ENCODE assay signal across 1 cellular context in genomic region chr14:69941768-69942742, GRCh38.
TF ChIP-seq lines count a peak whose summit lies in the region.

No MANE protein-coding gene starts in this region.

TF ChIP-seq in liver, 16 proteins besides CTCF, POLR2A, EP300 and RAD21 (continued from another document):
- TF ChIP-seq MAX (IDR thresholded peaks at IDR 0.05) (peak; percentile 0), HNF4A (conservative IDR thresholded peaks at IDR 0.05) (peak; percentile 47 to 62), YY1 (IDR thresholded peaks at IDR 0.05) (peak; percentile 56), FOXA1 (IDR thresholded peaks at IDR 0.05) (no peak), REST (IDR thresholded peaks at IDR 0.05) (peak; percentile 60), FOXA2 (IDR thresholded peaks at IDR 0.05) (no peak), RXRA (IDR thresholded peaks at IDR 0.05) (peak in 1 of 2 donors; percentile 46), JUND (IDR thresholded peaks at IDR 0.05) (no peak)
